28 cellular contexts compared by ENCODE assay signal in the genomic region with DNA sequence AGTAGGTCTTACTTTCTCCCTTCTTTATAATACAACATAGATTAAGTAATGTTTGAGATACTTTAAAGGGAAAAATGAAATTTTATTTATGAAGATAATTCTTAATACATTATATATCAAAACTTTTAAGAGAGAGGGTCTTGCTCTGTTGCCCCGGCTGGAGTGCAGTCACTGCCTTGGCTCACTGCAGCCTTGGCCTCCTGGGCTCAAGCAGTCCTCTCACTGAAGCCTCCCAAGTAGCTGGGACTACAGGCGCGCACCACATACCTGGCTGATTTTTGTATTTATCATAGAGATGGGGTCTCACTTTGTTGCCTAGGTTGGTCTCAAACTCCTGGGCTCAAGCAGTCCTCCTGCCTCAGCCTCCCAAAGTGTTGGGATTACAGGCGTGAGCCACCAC.
"Had no signal": no experiment of that assay in that cellular context is flagged by ENCODE, and none has a peak within 500 bp of the region (broad histone marks: within the 10 kb centered on the region; RNA-seq: fewer than 3 reads in every experiment).

No MANE protein-coding gene starts in this region.

- H3K36me3 ChIP-seq: colonic mucosa, gastrocnemius medialis had no signal

- H3K27ac ChIP-seq: colonic mucosa, epithelial cell of prostate, esophagus squamous epithelium, gastrocnemius medialis, heart right ventricle, left lung, lower lobe of right lung had no signal

- H3K9me3 ChIP-seq: colonic mucosa, esophagus squamous epithelium, gastrocnemius medialis, heart right ventricle, left lung, lower lobe of right lung, mucosa of descending colon had no signal

- FAIRE-seq: endometrium, islet of Langerhans, keratinocyte had no signal

- H3K9me3 Mint-ChIP-seq: dendritic cell treated with granulocyte-macrophage colony-stimulating factor and Interleukin-4, amounts not matched to agents 40 ng/mL and 50 ng/mL, for 4 days; effector memory CD8-positive, alpha-beta T cell; endodermal cell; mesothelial cell of epicardium; naive B cell had no signal

- H3K4me3 ChIP-seq: colonic mucosa, esophagus squamous epithelium, gastrocnemius medialis, heart right ventricle, left lung, lower lobe of right lung, mucosa of descending colon had no signal

- DNase-seq: colonic mucosa; cortex of kidney; effector CD8-positive, alpha-beta T cell; effector memory CD8-positive, alpha-beta T cell; endodermal cell; erythroblast; esophagus squamous epithelium; foreskin fibroblast; foreskin melanocyte; gastrocnemius medialis; glutamatergic neuron; head of caudate nucleus; heart right ventricle; hippocampal formation; left cardiac atrium; left lung; left ventricle myocardium superior; lower lobe of right lung; mesenchymal stem cell; mucosa of descending colon; naive B cell had no signal

- H3K27me3 ChIP-seq: colonic mucosa, esophagus squamous epithelium, gastrocnemius medialis, heart right ventricle, left lung had no signal

- H3K4me3 Mint-ChIP-seq: dendritic cell treated with granulocyte-macrophage colony-stimulating factor and Interleukin-4, amounts not matched to agents 40 ng/mL and 50 ng/mL, for 4 days; effector memory CD8-positive, alpha-beta T cell; endodermal cell; mesothelial cell of epicardium had no signal

- H3K27ac Mint-ChIP-seq: dendritic cell treated with granulocyte-macrophage colony-stimulating factor and Interleukin-4, amounts not matched to agents 40 ng/mL and 50 ng/mL, for 4 days; effector memory CD8-positive, alpha-beta T cell; endodermal cell; mesothelial cell of epicardium had no signal

- H3K4me1 ChIP-seq: colonic mucosa had no signal

- ATAC-seq: effector memory CD8-positive, alpha-beta T cell; esophagus mucosa; gastrocnemius medialis; heart right ventricle; left cardiac atrium; left lung; left ventricle myocardium superior; lower lobe of right lung; mucosa of descending colon had no signal

- H3K27me3 Mint-ChIP-seq: dendritic cell treated with granulocyte-macrophage colony-stimulating factor and Interleukin-4, amounts not matched to agents 40 ng/mL and 50 ng/mL, for 4 days; effector memory CD8-positive, alpha-beta T cell; naive B cell had no signal
